In genomic region chr2:48420512-48421197, GRCh38 we compare ENCODE assay signal across 8 cellular contexts. TPM values are rescaled to one million over a fixed set of nuclear protein-coding genes. Genes with fewer than 3 reads are reported as not detected.
DNase-seq lines count a peak whose midpoint lies in the region; ATAC-seq and TF ChIP-seq lines count a peak whose summit lies in the region.

No MANE protein-coding gene starts in this region.

- CTCF ChIA-PET in PC-3 (lab: Charles Lee) = interaction anchor here (0.6 kb wide), 1 partner anchor 998 kb away, joined by 6 read pairs; no protein-coding TSS in a partner anchor
- CTCF ChIA-PET in naive thymus-derived CD4-positive, alpha-beta T cell (lab: Charles Lee) = interaction anchor here (0.6 to 1.1 kb wide), 3 partner anchors 49 to 557 kb away, joined by 3 to 4 read pairs (median 3); no protein-coding TSS in a partner anchor

- H3K27me3 Mint-ChIP-seq in naive thymus-derived CD4-positive, alpha-beta T cell = peaks cover 0 to 4% (median 0%) of the 10 kb centered on the region in 5 donors

- intact Hi-C loops in PC-3 (cut with micrococcal nuclease) = loop anchor here (1.0 to 5.0 kb wide), 6 partner anchors 76 to 563 kb away; partner anchors contain the start of gene FBXO11
- intact Hi-C loops in naive thymus-derived CD4-positive, alpha-beta T cell (cut with micrococcal nuclease) = loop anchor here (1.0 to 5.0 kb wide), 10 partner anchors 63 to 563 kb away; partner anchors contain the start of gene FBXO11 (in 2 of the 2)

- H3K9me3 Mint-ChIP-seq in naive thymus-derived CD4-positive, alpha-beta T cell = no peaks in the 10 kb centered on the region

- peak overlapping the region; percentile 65 for H3K9ac ChIP-seq in PC-3 (ENCODE audit: low read length)

- H3K4me2 ChIP-seq in PC-3 (ENCODE audit: low read length) = peak overlapping the region; percentile 79

- DNase-seq in DMS153 treated with DMSO at 0.1 percent for 48 hours (lab: John Stamatoyannopoulos, UW; ENCODE audit: unreplicated experiment) (peak; percentile 83), PC-3 (peak; percentile 98), erythroblast (lab: John Stamatoyannopoulos, UW) (peak; percentile 91 to 95)
- peak; percentile 92 for DNase-seq in activated T-cell treated with anti-CD3 and anti-CD28 coated beads, Interleukin-2, amount 50 U/mL, for 1 hour
- peak; percentile 79 to 92 (median 88) for DNase-seq in naive thymus-derived CD4-positive, alpha-beta T cell
- peak; percentile 76 to 87 for DNase-seq in stimulated activated CD8-positive, alpha-beta memory T cell treated with anti-CD3 and anti-CD28 coated beads, Interleukin-7, amount 100 ng/mL, for 48 hours (ENCODE audit: extremely low read depth in 1 of 2, low read depth in 1 of 2)

- no peaks in the 10 kb centered on the region for H3K36me3 Mint-ChIP-seq in naive thymus-derived CD4-positive, alpha-beta T cell

- ATAC-seq in GM21786 (IDR thresholded peaks at IDR 0.05; ENCODE audit: unreplicated experiment) (peak; percentile 90), PC-3 (peak; percentile 89)
- ATAC-seq in naive thymus-derived CD4-positive, alpha-beta T cell = peak; percentile 97

- TF ChIP-seq POLR2A in erythroblast (IDR thresholded peaks at IDR 0.05; ENCODE audit: low read length) = no peak

- peaks cover 24% of the 10 kb centered on the region for H3K4me1 ChIP-seq in PC-3 (ENCODE audit: insufficient read depth, low read length)
- peaks cover 4 to 14% of the 10 kb centered on the region in 2 donors for H3K4me1 ChIP-seq in naive thymus-derived CD4-positive, alpha-beta T cell (ENCODE audit: control insufficient read depth in 2 of 2, insufficient read depth in 2 of 2, low read length in 2 of 2)

- peak overlapping the region in 9 of 10 donors; percentile 16 to 68 (median 49) for H3K4me3 Mint-ChIP-seq in naive thymus-derived CD4-positive, alpha-beta T cell

- no peaks in the 10 kb centered on the region for H3K27me3 ChIP-seq in PC-3 (ENCODE audit: low read length)
- H3K27me3 ChIP-seq in naive thymus-derived CD4-positive, alpha-beta T cell (ENCODE audit: control insufficient read depth in 2 of 2, insufficient read depth in 2 of 2, low read length in 2 of 2) = no peaks in the 10 kb centered on the region

- H3K27ac ChIP-seq in KOPT-K1 (ENCODE audit: low read depth, low read length, poor library complexity, severe bottlenecking) (peak overlapping the region; percentile 15), PC-3 (ENCODE audit: low read length) (peak overlapping the region; percentile 92)
- peak overlapping the region; percentile 25 for H3K27ac ChIP-seq in naive thymus-derived CD4-positive, alpha-beta T cell (ENCODE audit: low read depth, low read length)

- no peaks in the 10 kb centered on the region for H3F3A ChIP-seq in PC-3 (ENCODE audit: low read length, unreplicated experiment)

- H3K27ac Mint-ChIP-seq in naive thymus-derived CD4-positive, alpha-beta T cell = peak overlapping the region in 8 of 9 donors; percentile 52 to 82 (median 72)

- H4K20me1 ChIP-seq in PC-3 (ENCODE audit: low read length) = no peaks in the 10 kb centered on the region

- POLR2A ChIA-PET in PC-3 (lab: Charles Lee; ENCODE audit: unreplicated experiment) = no interaction called here
- POLR2A ChIA-PET in naive thymus-derived CD4-positive, alpha-beta T cell (lab: Charles Lee) = interaction anchor here (0.5 kb wide), 1 partner anchor 83 kb away, joined by 3 read pairs; no protein-coding TSS in a partner anchor

- peak overlapping the region; percentile 46; the same call in 1 of the 2 replicates for H3K4me3 ChIP-seq in PC-3 (ENCODE audit: low read length)
- H3K4me3 ChIP-seq in naive thymus-derived CD4-positive, alpha-beta T cell (ENCODE audit: low read length) = peak overlapping the region; percentile 33

- H3K9me2 ChIP-seq in PC-3 (replicated peaks; ENCODE audit: low read length) = no peaks in the 10 kb centered on the region

- TF ChIP-seq CTCF in PC-3 (conservative IDR thresholded peaks at IDR 0.05; ENCODE audit: low read depth, low read length) = peak; percentile 97

- H2AFZ ChIP-seq in PC-3 (ENCODE audit: low read length) = peak overlapping the region; percentile 77

- BruUV-seq in PC-3 (replicated peaks; lab: Mats Ljungman, UMichigan) = no TSS peak

- H3K36me3 ChIP-seq in KOPT-K1 (ENCODE audit: insufficient read depth, low read length) = no peaks in the 10 kb centered on the region
- no peaks in the 10 kb centered on the region for H3K36me3 ChIP-seq in PC-3 (ENCODE audit: low read depth, low read length)
- no peaks in the 10 kb centered on the region for H3K36me3 ChIP-seq in naive thymus-derived CD4-positive, alpha-beta T cell (ENCODE audit: control insufficient read depth in 2 of 3, insufficient read depth in 3 of 3, low read length in 3 of 3)

- no peaks in the 10 kb centered on the region for H3K79me2 ChIP-seq in PC-3 (ENCODE audit: low read length)

- H3K9me3 ChIP-seq in KOPT-K1 (ENCODE audit: insufficient read depth, low read length, poor library complexity, severe bottlenecking) (no peaks in the 10 kb centered on the region), PC-3 (ENCODE audit: low read length) (no peaks in the 10 kb centered on the region)
- H3K9me3 ChIP-seq in naive thymus-derived CD4-positive, alpha-beta T cell (ENCODE audit: control insufficient read depth in 2 of 3, low read length in 3 of 3) = no peaks in the 10 kb centered on the region

- H3K4me1 Mint-ChIP-seq in naive thymus-derived CD4-positive, alpha-beta T cell = peaks cover 14 to 39% (median 32%) of the 10 kb centered on the region in 7 donors

RNA-seq across cellular contexts. Expression of gene PPP1R21, which starts 19.9 kb away (rescaled TPM):
- total RNA-seq in PC-3 (2014; rRNA removed) = 8.6 and 9.4 TPM in 2 replicates
- total RNA-seq in naive thymus-derived CD4-positive, alpha-beta T cell = 10 to 100 TPM; 37.8 to 43.0 (median 38.6) TPM
- polyA plus RNA-seq in naive thymus-derived CD4-positive, alpha-beta T cell = 10 to 100 TPM; 21.2 to 25.8 TPM

Comparison
In these comparisons a context has a peak if more than half of its experiments do, and no peak if none do; other contexts are left out.
1. Peak in every context shown above with its lines: DNase-seq, ATAC-seq, H3K4me3 ChIP-seq and H3K27ac ChIP-seq.
2. H3K27ac ChIP-seq: peak in every context shown above with its lines; median percentile 92 in PC-3; 25 in naive thymus-derived CD4-positive, alpha-beta T cell; 15 in KOPT-K1.